12 cellular contexts compared by ENCODE assay signal in genomic region chr2:67451086-67451832, GRCh38. TPM values are rescaled to one million over a fixed set of nuclear protein-coding genes. Genes with fewer than 3 reads are reported as not detected.
DNase-seq lines count a peak whose midpoint lies in the region; ATAC-seq, FAIRE-seq and TF ChIP-seq lines count a peak whose summit lies in the region.
"Had no signal": no experiment of that assay in that cellular context is flagged by ENCODE, and none has a peak within 500 bp of the region (broad histone marks: within the 10 kb centered on the region; RNA-seq: fewer than 3 reads in every experiment).

No MANE protein-coding gene starts in this region.

- H4K20me1 ChIP-seq in smooth muscle cell (ENCODE audit: low read depth), result no peaks in the 10 kb centered on the region

- peak overlapping the region; percentile 62 for H3K9ac ChIP-seq in smooth muscle cell (ENCODE audit: low read depth)

- no peaks in the 10 kb centered on the region for H3K79me2 ChIP-seq in smooth muscle cell (ENCODE audit: low read depth)

- no peak for FAIRE-seq in RCC 7860 (lab: Jason Lieb, UNC)
- FAIRE-seq: GM19239 had no signal

- peak; percentile 56 for DNase-seq in HFF-Myc (ENCODE audit: extremely low read depth, low read depth)
- peak; percentile 43 for DNase-seq in RCC 7860 (ENCODE audit: low spot score)
- peak; percentile 18 for DNase-seq in fibroblast of gingiva (ENCODE audit: low read depth)
- DNase-seq in smooth muscle cell (lab: John Stamatoyannopoulos, UW; ENCODE audit: unreplicated experiment), result no peak
- DNase-seq in hippocampal formation (lab: John Stamatoyannopoulos, UW), result no peak
- DNase-seq: activated CD4-positive, alpha-beta T cell treated with anti-CD3 and anti-CD28 coated beads for 36 hours; activated naive CD4-positive, alpha-beta T cell treated with anti-CD3 and anti-CD28 coated beads for 36 hours; effector memory CD8-positive, alpha-beta T cell; left ventricle myocardium inferior had no signal

- no peaks in the 10 kb centered on the region for H3K9me3 ChIP-seq in smooth muscle cell (replicated peaks; ENCODE audit: low read depth)
- H3K9me3 ChIP-seq: left ventricle myocardium inferior had no signal

- H3F3A ChIP-seq in smooth muscle cell (ENCODE audit: low read depth), result no peaks in the 10 kb centered on the region

- TF ChIP-seq CTCF in HFF-Myc (IDR thresholded peaks at IDR 0.05; ENCODE audit: low read depth, low read length, missing control alignments) (no peak), smooth muscle cell (IDR thresholded peaks at IDR 0.05; ENCODE audit: borderline replicate concordance, insufficient read depth, poor library complexity, severe bottlenecking) (no peak)

- H3K4me3 ChIP-seq in HFF-Myc (replicated peaks; ENCODE audit: low read depth, low read length) (no peak overlapping the region), smooth muscle cell (no peak overlapping the region)
- H3K4me3 ChIP-seq: left ventricle myocardium inferior had no signal

- ATAC-seq in HG03025 (IDR thresholded peaks at IDR 0.05; ENCODE audit: low FRiP score, unreplicated experiment) (no peak), GM21526 (IDR thresholded peaks at IDR 0.05; ENCODE audit: low FRiP score, unreplicated experiment) (no peak)
- ATAC-seq: activated CD4-positive, alpha-beta T cell treated with anti-CD3 and anti-CD28 coated beads for 36 hours; effector memory CD8-positive, alpha-beta T cell had no signal

- H2AFZ ChIP-seq in smooth muscle cell (ENCODE audit: low read depth), result no peak overlapping the region

- no peak overlapping the region for H3K4me2 ChIP-seq in smooth muscle cell

- no peaks in the 10 kb centered on the region for H3K27me3 ChIP-seq in smooth muscle cell (ENCODE audit: low read depth)

- 67% methylated on average over 7 of the region's 7 CpGs for WGBS in smooth muscle cell (ENCODE audit: low lambda C conversion rate)

- H3K27ac ChIP-seq in smooth muscle cell (ENCODE audit: low read depth), result peak overlapping the region; percentile 79
- H3K27ac ChIP-seq: left ventricle myocardium inferior had no signal

- no peaks in the 10 kb centered on the region for H3K4me1 ChIP-seq in smooth muscle cell (ENCODE audit: low read depth)

- no peaks in the 10 kb centered on the region for H3K36me3 ChIP-seq in smooth muscle cell (ENCODE audit: low read depth)
- H3K36me3 ChIP-seq: left ventricle myocardium inferior had no signal

RNA-seq across cellular contexts. Expression of gene ETAA1, which starts 54.1 kb away (rescaled TPM):
- 20.9 and 22.4 TPM in 2 replicates for total RNA-seq in smooth muscle cell
- polyA plus RNA-seq in smooth muscle cell, result 6.0 and 8.2 TPM in 2 replicates

Comparison
In these comparisons a context has a peak if more than half of its experiments do, and no peak if none do; other contexts are left out.
1. DNase-seq: peak in HFF-Myc (single experiment), RCC 7860 (single experiment) and fibroblast of gingiva (single experiment); none in smooth muscle cell (single experiment) and hippocampal formation (0 of 2).